ENCODE assay signal across 8 cellular contexts in the genomic region with DNA sequence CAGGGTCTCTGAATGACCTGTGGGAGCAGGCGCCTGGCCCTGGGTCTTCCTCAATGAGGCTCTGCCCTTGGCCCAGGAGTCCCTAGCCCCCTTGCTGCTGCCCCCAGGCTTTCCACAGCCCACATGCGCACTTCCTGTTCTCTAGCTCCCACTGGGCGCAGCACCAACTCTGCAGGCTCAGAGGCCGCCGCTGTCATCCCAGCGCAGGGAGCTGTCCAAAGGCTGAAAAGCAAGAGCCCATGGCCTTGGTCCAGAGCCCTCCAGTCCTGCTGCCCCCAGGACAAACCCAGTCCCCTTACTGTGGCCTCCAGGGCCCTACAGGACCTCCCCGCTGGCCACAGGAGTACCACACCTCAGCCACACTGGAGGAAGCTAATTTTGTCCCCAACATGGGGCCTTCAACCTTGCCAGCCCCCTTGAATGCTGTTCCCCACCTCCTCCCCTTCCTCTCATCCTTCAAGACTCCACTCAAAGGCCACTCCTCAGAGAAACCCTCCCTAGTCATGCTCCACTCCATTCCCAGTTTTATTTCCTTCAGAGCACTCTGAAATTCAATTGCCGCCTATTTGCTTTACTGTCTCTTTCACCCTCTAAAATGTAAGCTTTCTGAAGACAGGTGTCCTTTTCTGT. TPM values are rescaled to one million over a fixed set of nuclear protein-coding genes. Genes with fewer than 3 reads are reported as not detected.
DNase-seq lines count a peak whose midpoint lies in the region; ATAC-seq and TF ChIP-seq lines count a peak whose summit lies in the region.

No MANE protein-coding gene starts in this region.

- peak; percentile 84 for DNase-seq in ELF-1 (ENCODE audit: low read depth, low spot score)
- DNase-seq in OCI-M1 (lab: John Stamatoyannopoulos, UW) = peak; percentile 73
- DNase-seq in epithelial cell of prostate (ENCODE audit: low read depth, low spot score) = peak; percentile 12
- peak; percentile 90 for DNase-seq in neural progenitor cell (ENCODE audit: low spot score)
- DNase-seq in CD4-positive, alpha-beta memory T cell = no peak
- no peak for DNase-seq in cerebellum (ENCODE audit: low spot score)
- no peak for DNase-seq in NCI-H2227 (lab: John Stamatoyannopoulos, UW; ENCODE audit: unreplicated experiment)

- no peaks in the 10 kb centered on the region for H3K4me1 ChIP-seq in neural progenitor cell
- H3K4me1 ChIP-seq in CD4-positive, alpha-beta memory T cell (ENCODE audit: insufficient read depth, low read length) = peaks cover 12% of the 10 kb centered on the region

- TF ChIP-seq CTCF in neural progenitor cell (IDR thresholded peaks at IDR 0.05) = no peak

- H3F3A ChIP-seq in neural progenitor cell (ENCODE audit: low read depth) = no peaks in the 10 kb centered on the region

- H3K27ac ChIP-seq in epithelial cell of prostate (no peak overlapping the region), neural progenitor cell (no peak overlapping the region)
- no peak overlapping the region for H3K27ac ChIP-seq in CD4-positive, alpha-beta memory T cell (ENCODE audit: low read depth, low read length)

- peaks cover 83% of the 10 kb centered on the region for H3K27me3 ChIP-seq in neural progenitor cell
- H3K27me3 ChIP-seq in CD4-positive, alpha-beta memory T cell (ENCODE audit: insufficient read depth, low read length) = no peaks in the 10 kb centered on the region

- no peaks in the 10 kb centered on the region for H3K79me2 ChIP-seq in neural progenitor cell (ENCODE audit: low read depth)

- no peak overlapping the region for H3K4me2 ChIP-seq in neural progenitor cell

- H3K36me3 Mint-ChIP-seq in neural progenitor cell = no peaks in the 10 kb centered on the region
- H3K36me3 Mint-ChIP-seq in CD4-positive, alpha-beta memory T cell = peaks cover 12 to 23% of the 10 kb centered on the region in 2 donors

- H4K20me1 ChIP-seq in neural progenitor cell (ENCODE audit: low read depth) = peaks cover 42% of the 10 kb centered on the region

- ATAC-seq in GM21786 (IDR thresholded peaks at IDR 0.05; ENCODE audit: unreplicated experiment) = no peak

- H3K9ac ChIP-seq in neural progenitor cell = no peak overlapping the region

- peaks cover 26% of the 10 kb centered on the region for H3K27me3 Mint-ChIP-seq in neural progenitor cell (ENCODE audit: insufficient read depth, low read depth)
- H3K27me3 Mint-ChIP-seq in CD4-positive, alpha-beta memory T cell = no peaks in the 10 kb centered on the region

- CTCF ChIA-PET in CD4-positive, alpha-beta memory T cell (lab: Charles Lee; ENCODE audit: partially characterized antibody) = interaction anchor here (0.7 to 1.7 kb wide), 6 partner anchors 16 to 261 kb away, joined by 3 to 6 read pairs (median 3); no protein-coding TSS in a partner anchor

- no peak overlapping the region for H3K27ac Mint-ChIP-seq in neural progenitor cell
- no peak overlapping the region for H3K27ac Mint-ChIP-seq in CD4-positive, alpha-beta memory T cell

- POLR2A ChIA-PET in CD4-positive, alpha-beta memory T cell (lab: Charles Lee; ENCODE audit: partially characterized antibody) = interaction anchor here (0.6 to 1.2 kb wide), 3 partner anchors 18 to 102 kb away, joined by 3 read pairs; partner anchors contain the start of gene GSK3A

- intact Hi-C loops in CD4-positive, alpha-beta memory T cell (cut with micrococcal nuclease) = no loop called here

- H3K9me3 ChIP-seq in neural progenitor cell (ENCODE audit: low read depth) = no peaks in the 10 kb centered on the region
- no peaks in the 10 kb centered on the region for H3K9me3 ChIP-seq in CD4-positive, alpha-beta memory T cell (ENCODE audit: control insufficient read depth in 1 of 2, low read length in 2 of 2)

- no peak overlapping the region for H3K4me3 ChIP-seq in neural progenitor cell
- H3K4me3 ChIP-seq in CD4-positive, alpha-beta memory T cell (ENCODE audit: low read length in 2 of 2) = no peak overlapping the region

- no peak overlapping the region for H3K4me3 Mint-ChIP-seq in neural progenitor cell
- H3K4me3 Mint-ChIP-seq in CD4-positive, alpha-beta memory T cell = no peak overlapping the region

- no peaks in the 10 kb centered on the region for H3K9me3 Mint-ChIP-seq in neural progenitor cell
- H3K9me3 Mint-ChIP-seq in CD4-positive, alpha-beta memory T cell = no peaks in the 10 kb centered on the region

- no peak overlapping the region for H2AFZ ChIP-seq in neural progenitor cell (replicated peaks)

- no peaks in the 10 kb centered on the region for H3K4me1 Mint-ChIP-seq in neural progenitor cell
- peaks cover 8 to 20% (median 11%) of the 10 kb centered on the region in 4 donors for H3K4me1 Mint-ChIP-seq in CD4-positive, alpha-beta memory T cell

- H3K36me3 ChIP-seq in neural progenitor cell = no peaks in the 10 kb centered on the region
- no peaks in the 10 kb centered on the region for H3K36me3 ChIP-seq in CD4-positive, alpha-beta memory T cell (ENCODE audit: insufficient read depth, low read length)

RNA-seq across cellular contexts. Expression of gene POU2F2, which starts 8.0 kb away (rescaled TPM):
- total RNA-seq in neural progenitor cell (ENCODE audit: low replicate concordance) = 0.31 and 0.69 TPM in 2 replicates
- total RNA-seq in CD4-positive, alpha-beta memory T cell = 10 to 100 TPM; 68.5 to 69.3 TPM
- 10 to 100 TPM in 1 of 2 donors, 1 to 10 TPM in 1; 3.1 to 22.7 TPM for polyA plus RNA-seq in CD4-positive, alpha-beta memory T cell
- total RNA-seq in cerebellum = 3.7 TPM

Comparison
In these comparisons a context has a peak if more than half of its experiments do, and no peak if none do; other contexts are left out.
1. DNase-seq: peak in ELF-1 (single experiment), OCI-M1 (single experiment), epithelial cell of prostate (single experiment) and neural progenitor cell (single experiment); none in CD4-positive, alpha-beta memory T cell (0 of 5), cerebellum (single experiment) and NCI-H2227 (single experiment).
2. RNA of gene POU2F2, which starts 8.0 kb away (total RNA-seq): 68.5 to 69.3 TPM in CD4-positive, alpha-beta memory T cell; 3.7 TPM in cerebellum (single experiment) and 0.31 to 0.69 TPM in neural progenitor cell; every median in the first group is over 10 times any median in the second.